2 cellular contexts compared by ENCODE assay signal in the genomic region with DNA sequence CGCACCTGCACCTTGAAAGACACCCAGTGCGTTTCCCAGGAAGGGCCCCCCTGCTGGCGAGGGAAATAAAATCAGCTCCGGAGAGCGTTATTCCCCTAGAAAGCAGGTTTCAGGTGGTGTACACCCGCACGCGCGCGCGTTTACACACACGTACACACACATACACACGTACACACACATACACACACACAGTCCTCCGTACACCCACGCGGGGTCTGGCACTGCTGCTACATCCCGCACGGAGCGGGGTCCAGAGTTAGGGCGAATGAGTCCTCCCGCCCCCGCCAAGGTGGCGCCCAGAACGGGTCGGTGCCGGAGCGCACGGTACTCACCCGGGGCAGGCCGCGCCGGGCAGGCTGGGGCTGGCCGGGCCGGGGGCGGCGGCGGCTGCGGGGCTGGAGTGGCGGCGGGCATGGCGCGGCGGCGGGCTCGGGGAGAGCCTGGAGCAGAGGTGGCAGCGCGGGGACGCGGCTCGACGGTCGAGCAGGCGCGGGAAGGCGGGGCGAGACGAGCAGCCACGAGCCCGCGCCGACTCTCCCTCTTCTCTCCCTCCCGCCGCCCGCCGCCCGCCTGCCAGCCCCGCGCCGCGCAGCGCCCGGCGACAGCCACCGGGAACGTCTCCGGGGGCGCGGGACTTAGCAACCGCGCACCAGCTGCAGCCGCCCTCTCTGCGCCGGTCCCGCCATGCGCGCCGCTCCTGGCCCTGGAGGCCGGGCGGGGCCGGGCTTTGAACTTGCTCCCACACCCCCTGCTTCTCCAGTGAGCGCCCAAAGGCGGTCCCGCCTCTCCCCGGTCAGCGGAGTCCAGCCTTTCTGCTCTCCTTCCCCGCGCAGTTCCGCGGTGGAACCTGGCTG.
TF ChIP-seq lines count a peak whose summit lies in the region.

A gene with protein sequence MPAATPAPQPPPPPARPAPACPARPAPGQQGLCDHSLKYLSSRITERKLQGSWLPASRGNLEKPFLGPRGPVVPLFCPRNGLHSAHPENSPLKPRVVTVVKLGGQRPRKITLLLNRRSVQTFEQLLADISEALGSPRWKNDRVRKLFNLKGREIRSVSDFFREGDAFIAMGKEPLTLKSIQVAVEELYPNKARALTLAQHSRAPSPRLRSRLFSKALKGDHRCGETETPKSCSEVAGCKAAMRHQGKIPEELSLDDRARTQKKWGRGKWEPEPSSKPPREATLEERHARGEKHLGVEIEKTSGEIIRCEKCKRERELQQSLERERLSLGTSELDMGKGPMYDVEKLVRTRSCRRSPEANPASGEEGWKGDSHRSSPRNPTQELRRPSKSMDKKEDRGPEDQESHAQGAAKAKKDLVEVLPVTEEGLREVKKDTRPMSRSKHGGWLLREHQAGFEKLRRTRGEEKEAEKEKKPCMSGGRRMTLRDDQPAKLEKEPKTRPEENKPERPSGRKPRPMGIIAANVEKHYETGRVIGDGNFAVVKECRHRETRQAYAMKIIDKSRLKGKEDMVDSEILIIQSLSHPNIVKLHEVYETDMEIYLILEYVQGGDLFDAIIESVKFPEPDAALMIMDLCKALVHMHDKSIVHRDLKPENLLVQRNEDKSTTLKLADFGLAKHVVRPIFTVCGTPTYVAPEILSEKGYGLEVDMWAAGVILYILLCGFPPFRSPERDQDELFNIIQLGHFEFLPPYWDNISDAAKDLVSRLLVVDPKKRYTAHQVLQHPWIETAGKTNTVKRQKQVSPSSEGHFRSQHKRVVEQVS (minus strand): TSS at position 704 of the 854 bp plus-strand sequence. CDS start 290 bp downstream, at position 414.

TF ChIP-seq in A549, 52 proteins besides CTCF, POLR2A, EP300 and RAD21:
- TF ChIP-seq HEYL (CRISPR knock-in tag; IDR thresholded peaks at IDR 0.05) (no peak), RCOR1 (IDR thresholded peaks at IDR 0.05; ENCODE audit: low read depth, low read length) (no peak), HOXB13 (CRISPR knock-in tag; IDR thresholded peaks at IDR 0.05; ENCODE audit: low read depth) (no peak), RFX5 (IDR thresholded peaks at IDR 0.05) (no peak), ESRRA (IDR thresholded peaks at IDR 0.05; ENCODE audit: borderline replicate concordance, low read length) (no peak), SMC3 (IDR thresholded peaks at IDR 0.05) (no peak), TP53 (CRISPR knock-in tag; IDR thresholded peaks at IDR 0.05) (no peak)

TF ChIP-seq in HepG2, 621 proteins besides CTCF, POLR2A, EP300 and RAD21:
- TF ChIP-seq ZNF777 (CRISPR knock-in tag; IDR thresholded peaks at IDR 0.05) (no peak), TCF7 (IDR thresholded peaks at IDR 0.05; ENCODE audit: low read depth) (no peak), GATAD1 (CRISPR knock-in tag; IDR thresholded peaks at IDR 0.05) (no peak)
